8 cellular contexts compared by ENCODE assay signal in genomic region chr2:740446-741293, GRCh38.
DNase-seq lines count a peak whose midpoint lies in the region; ATAC-seq lines count a peak whose summit lies in the region.

No MANE protein-coding gene starts in this region.

- no peaks in the 10 kb centered on the region for H3K36me3 Mint-ChIP-seq in natural killer cell treated with Interleukin-12 subunit alpha and Interleukin-12 subunit beta and Interleukin-15 and Interleukin-18, amount 100 ng/mL, for 72 hours

- in situ Hi-C loops in Caki2 (cut with HindIII; ENCODE audit: low pct_unique_long_range_greater_than_20kb, low sequenced_read_pairs): no loop called here

- ATAC-seq in HG03097 (IDR thresholded peaks at IDR 0.05; ENCODE audit: low FRiP score, unreplicated experiment): peak; percentile 54
- ATAC-seq in natural killer cell treated with Interleukin-12 subunit alpha and Interleukin-12 subunit beta and Interleukin-15 and Interleukin-18, amount 100 ng/mL, for 72 hours: no peak
- ATAC-seq in GM21737 (IDR thresholded peaks at IDR 0.05; ENCODE audit: unreplicated experiment): no peak

- H3K9me3 Mint-ChIP-seq in natural killer cell treated with Interleukin-12 subunit alpha and Interleukin-12 subunit beta and Interleukin-15 and Interleukin-18, amount 100 ng/mL, for 72 hours: no peaks in the 10 kb centered on the region

- H3K4me1 Mint-ChIP-seq in natural killer cell treated with Interleukin-12 subunit alpha and Interleukin-12 subunit beta and Interleukin-15 and Interleukin-18, amount 100 ng/mL, for 72 hours (ENCODE audit: low read depth in 2 of 2): peaks cover 5 to 13% of the 10 kb centered on the region in 2 donors

- H3K27me3 Mint-ChIP-seq in natural killer cell treated with Interleukin-12 subunit alpha and Interleukin-12 subunit beta and Interleukin-15 and Interleukin-18, amount 100 ng/mL, for 72 hours: peaks cover 33 to 43% of the 10 kb centered on the region in 2 donors

- peak overlapping the region; percentile 71 for H3K4me3 Mint-ChIP-seq in natural killer cell treated with Interleukin-12 subunit alpha and Interleukin-12 subunit beta and Interleukin-15 and Interleukin-18, amount 100 ng/mL, for 72 hours

- H3K27ac Mint-ChIP-seq in natural killer cell treated with Interleukin-12 subunit alpha and Interleukin-12 subunit beta and Interleukin-15 and Interleukin-18, amount 100 ng/mL, for 72 hours: no peak overlapping the region

- DNase-seq in Caki2 (ENCODE audit: low read depth) (peak; percentile 100), NCI-H524 (lab: John Stamatoyannopoulos, UW) (peak; percentile 98 to 100), fibroblast of the conjunctiva (ENCODE audit: low read depth) (peak; percentile 99), substantia nigra (lab: John Stamatoyannopoulos, UW) (peak in 31 of 49 donors; percentile 4 to 99 (median 35))
- peak; percentile 15 for DNase-seq in activated effector memory CD4-positive, alpha-beta T cell treated with Interleukin-2 at 50 U/mL for 16 hours
- no peak for DNase-seq in natural killer cell treated with Interleukin-12 subunit alpha and Interleukin-12 subunit beta and Interleukin-15 and Interleukin-18, amount 100 ng/mL, for 72 hours (ENCODE audit: low spot score)

- no peak overlapping the region for H3K27ac ChIP-seq in substantia nigra (ENCODE audit: low read depth, low read length, poor library complexity, severe bottlenecking)
